22 cellular contexts compared by ENCODE assay signal in the genomic region with DNA sequence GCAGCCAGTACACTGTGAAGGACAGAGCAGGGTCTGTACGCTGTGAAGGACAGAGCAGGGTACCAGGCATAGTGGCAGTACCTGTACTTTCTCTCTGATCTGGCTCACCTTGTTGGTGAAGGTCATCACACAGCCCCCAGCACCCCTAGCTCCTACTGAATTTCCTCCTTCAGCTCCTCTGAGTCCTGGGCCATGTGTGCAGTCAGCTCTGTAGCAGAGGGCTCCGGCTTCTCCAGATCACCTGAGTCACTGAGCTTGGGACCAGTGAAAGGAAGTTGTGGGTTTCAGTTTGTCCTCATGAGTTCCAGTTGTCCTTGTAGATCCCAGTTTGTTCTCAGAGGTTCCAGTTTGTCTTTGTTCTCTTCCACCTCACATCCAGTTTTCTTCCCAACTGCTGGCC. TPM values are rescaled to one million over a fixed set of nuclear protein-coding genes. Genes with fewer than 3 reads are reported as not detected.
A peak's percentile ranks its signal among the peaks of the same experiment; 100 is the strongest.
DNase-seq lines count a peak whose midpoint lies in the region; ATAC-seq and TF ChIP-seq lines count a peak whose summit lies in the region.
"Had no signal": no experiment of that assay in that cellular context is flagged by ENCODE, and none has a peak within 500 bp of the region (broad histone marks: within the 10 kb centered on the region; RNA-seq: fewer than 3 reads in every experiment).

No MANE protein-coding gene starts in this region.

- H2AK5ac ChIP-seq in neuronal stem cell (ENCODE audit: low read depth, low read length), result no peak overlapping the region

- H2AFZ ChIP-seq in neuronal stem cell (ENCODE audit: low read length), result no peak overlapping the region

- DNase-seq in CD1c-positive myeloid dendritic cell (ENCODE audit: extremely low spot score) (peak; percentile 38), WTC11 (ENCODE audit: low spot score) (no peak), globus pallidus (ENCODE audit: low spot score) (peak; percentile 54), neuronal stem cell (ENCODE audit: low spot score) (no peak), NCI-H748 (lab: John Stamatoyannopoulos, UW; ENCODE audit: unreplicated experiment) (no peak), superior temporal gyrus (ENCODE audit: extremely low spot score) (no peak), NK-92 (lab: John Stamatoyannopoulos, UW; ENCODE audit: unreplicated experiment) (no peak)
- DNase-seq in stimulated activated naive CD8-positive, alpha-beta T cell treated with anti-CD3 and anti-CD28 coated beads, Interleukin-15, amount 100 ng/mL, for 72 hours, result no peak
- DNase-seq: activated CD8-positive, alpha-beta T cell treated with anti-CD3 and anti-CD28 coated beads for 36 hours; activated gamma-delta T cell; activated naive CD8-positive, alpha-beta T cell treated with anti-CD3 and anti-CD28 coated beads, Interleukin-2, amount 10 ng/mL, durations not matched to agents 7 days and 5 days; BE2C; DMS53; NCI-H1417; NCI-H2081; psoas muscle; stimulated activated naive CD8-positive, alpha-beta T cell treated with anti-CD3 and anti-CD28 coated beads, Interleukin-15, Interleukin-2, amounts not matched to agents 100 U/mL and 50 U/mL, for 24 hours; T-helper 17 cell; transverse colon had no signal

- H2BK5ac ChIP-seq in neuronal stem cell (ENCODE audit: low read length), result no peak overlapping the region

- no peak overlapping the region for H3K14ac ChIP-seq in neuronal stem cell (ENCODE audit: low read length)

- H3K36me3 Mint-ChIP-seq in WTC11, result no peaks in the 10 kb centered on the region

- H2BK12ac ChIP-seq in neuronal stem cell (ENCODE audit: low read length), result no peak overlapping the region

- POLR2A ChIA-PET in WTC11 (lab: Charles Lee), result interaction anchor here (1.0 to 1.6 kb wide), 3 partner anchors 39 to 45 kb away, joined by 3 to 4 read pairs (median 4); no protein-coding TSS in a partner anchor

- no peaks in the 10 kb centered on the region for H3K9me3 ChIP-seq in neuronal stem cell (replicated peaks in 1 of 2; ENCODE audit: control insufficient read depth in 2 of 2, insufficient read depth in 1 of 2, low read depth in 1 of 2, low read length in 2 of 2)
- H3K9me3 ChIP-seq: BE2C, psoas muscle, transverse colon had no signal

- H4K91ac ChIP-seq in neuronal stem cell (ENCODE audit: low read depth, low read length, poor library complexity), result no peak overlapping the region

- peak; percentile 39 for ATAC-seq in WTC11
- no peak for ATAC-seq in stimulated activated naive CD8-positive, alpha-beta T cell treated with anti-CD3 and anti-CD28 coated beads, Interleukin-15, amount 100 ng/mL, for 72 hours
- ATAC-seq: activated CD8-positive, alpha-beta T cell treated with anti-CD3 and anti-CD28 coated beads for 36 hours; psoas muscle; stimulated activated naive CD8-positive, alpha-beta T cell treated with anti-CD3 and anti-CD28 coated beads, Interleukin-15, Interleukin-2, amounts not matched to agents 100 U/mL and 50 U/mL, for 24 hours; T-helper 17 cell had no signal

- H3K9me3 Mint-ChIP-seq in WTC11, result no peaks in the 10 kb centered on the region
- H3K9me3 Mint-ChIP-seq in stimulated activated naive CD8-positive, alpha-beta T cell treated with anti-CD3 and anti-CD28 coated beads, Interleukin-15, amount 100 ng/mL, for 72 hours, result no peaks in the 10 kb centered on the region
- H3K9me3 Mint-ChIP-seq: activated CD8-positive, alpha-beta T cell treated with anti-CD3 and anti-CD28 coated beads for 36 hours; activated naive CD8-positive, alpha-beta T cell treated with anti-CD3 and anti-CD28 coated beads, Interleukin-2, amount 10 ng/mL, durations not matched to agents 7 days and 5 days had no signal

- no peak overlapping the region for H3K27ac ChIP-seq in neuronal stem cell (replicated peaks; ENCODE audit: low read length)
- H3K27ac ChIP-seq: psoas muscle, SK-N-MC, transverse colon had no signal

- no peak for TF ChIP-seq CTCF in WTC11 (IDR thresholded peaks at IDR 0.05)

- H3K23ac ChIP-seq in neuronal stem cell (ENCODE audit: low read depth, low read length, poor library complexity), result peak overlapping the region; percentile 29

- no peak overlapping the region for H3K9ac ChIP-seq in neuronal stem cell (ENCODE audit: low read depth, low read length, poor library complexity)

- H4K8ac ChIP-seq in neuronal stem cell (ENCODE audit: low read depth, low read length), result no peak overlapping the region

- no peak overlapping the region for H3K18ac ChIP-seq in neuronal stem cell (ENCODE audit: low read length)

- no CpG with 5 or more reads among the region's 2 CpGs for WGBS in neuronal stem cell (ENCODE audit: extremely low coverage in 2 of 2, insufficient read length in 2 of 2, insufficient replicate concordance in 1 of 2), 2 donors

- H3K4me3 Mint-ChIP-seq in WTC11, result no peak overlapping the region
- no peak overlapping the region for H3K4me3 Mint-ChIP-seq in stimulated activated naive CD8-positive, alpha-beta T cell treated with anti-CD3 and anti-CD28 coated beads, Interleukin-15, amount 100 ng/mL, for 72 hours
- H3K4me3 Mint-ChIP-seq: activated CD8-positive, alpha-beta T cell treated with anti-CD3 and anti-CD28 coated beads for 36 hours; activated naive CD8-positive, alpha-beta T cell treated with anti-CD3 and anti-CD28 coated beads, Interleukin-2, amount 10 ng/mL, durations not matched to agents 7 days and 5 days; T-helper 17 cell had no signal

- H3K4me1 ChIP-seq in neuronal stem cell (ENCODE audit: control insufficient read depth in 2 of 2, insufficient read depth in 1 of 2, low read depth in 1 of 2, low read length in 2 of 2), result peaks cover 8 to 30% of the 10 kb centered on the region in 2 donors
- H3K4me1 ChIP-seq: BE2C had no signal

- peak overlapping the region; percentile 84 for H3K27ac Mint-ChIP-seq in WTC11
- no peak overlapping the region for H3K27ac Mint-ChIP-seq in stimulated activated naive CD8-positive, alpha-beta T cell treated with anti-CD3 and anti-CD28 coated beads, Interleukin-15, amount 100 ng/mL, for 72 hours
- H3K27ac Mint-ChIP-seq: activated CD8-positive, alpha-beta T cell treated with anti-CD3 and anti-CD28 coated beads for 36 hours; activated naive CD8-positive, alpha-beta T cell treated with anti-CD3 and anti-CD28 coated beads, Interleukin-2, amount 10 ng/mL, durations not matched to agents 7 days and 5 days; T-helper 17 cell had no signal

- no peaks in the 10 kb centered on the region for H3K27me3 ChIP-seq in neuronal stem cell (ENCODE audit: control insufficient read depth in 3 of 3, insufficient read depth in 3 of 3, low read depth in 1 of 3, low read length in 3 of 3)
- H3K27me3 ChIP-seq: BE2C, transverse colon had no signal

- no peak overlapping the region for H3K4ac ChIP-seq in neuronal stem cell (ENCODE audit: low read length)

- H3K4me2 ChIP-seq in neuronal stem cell (ENCODE audit: insufficient read depth, low read length, poor library complexity, severe bottlenecking), result no peak overlapping the region

- H2BK120ac ChIP-seq in neuronal stem cell (ENCODE audit: low read depth, low read length), result no peak overlapping the region

- peaks cover 2% of the 10 kb centered on the region for H3K79me1 ChIP-seq in neuronal stem cell (ENCODE audit: low read depth, low read length)

- H3K36me3 ChIP-seq in neuronal stem cell (replicated peaks in 1 of 2; ENCODE audit: control insufficient read depth in 2 of 2, insufficient read depth in 2 of 2, low read length in 2 of 2), result peaks cover 6 to 35% of the 10 kb centered on the region in 2 donors
- H3K36me3 ChIP-seq: BE2C had no signal

- H2BK15ac ChIP-seq in neuronal stem cell (ENCODE audit: low read length), result no peak overlapping the region

- no peaks in the 10 kb centered on the region for H3K27me3 Mint-ChIP-seq in WTC11 (ENCODE audit: low read depth)
- no peaks in the 10 kb centered on the region for H3K27me3 Mint-ChIP-seq in stimulated activated naive CD8-positive, alpha-beta T cell treated with anti-CD3 and anti-CD28 coated beads, Interleukin-15, amount 100 ng/mL, for 72 hours
- H3K27me3 Mint-ChIP-seq: activated CD8-positive, alpha-beta T cell treated with anti-CD3 and anti-CD28 coated beads for 36 hours; activated naive CD8-positive, alpha-beta T cell treated with anti-CD3 and anti-CD28 coated beads, Interleukin-2, amount 10 ng/mL, durations not matched to agents 7 days and 5 days; T-helper 17 cell had no signal

- H3K4me3 ChIP-seq in neuronal stem cell (ENCODE audit: low read length in 2 of 2), result no peak overlapping the region
- H3K4me3 ChIP-seq: lung, psoas muscle, SK-N-MC, skin epidermis, transverse colon had no signal

- CTCF ChIA-PET in WTC11 (lab: Charles Lee), result interaction anchor here (0.5 to 7.0 kb wide), 12 partner anchors 9 to 269 kb away, joined by 3 to 168 read pairs (median 4); a partner anchor contains a TSS

- H3K4me1 Mint-ChIP-seq in WTC11, result peaks cover 43% of the 10 kb centered on the region
- H3K4me1 Mint-ChIP-seq in stimulated activated naive CD8-positive, alpha-beta T cell treated with anti-CD3 and anti-CD28 coated beads, Interleukin-15, amount 100 ng/mL, for 72 hours, result peaks cover 37% of the 10 kb centered on the region

TF ChIP-seq in WTC11, 78 proteins besides CTCF, POLR2A, EP300 and RAD21 (continues in another document):
- TF ChIP-seq FOXJ3 (CRISPR knock-in tag; IDR thresholded peaks at IDR 0.05; ENCODE audit: borderline replicate concordance), result no peak
- TF ChIP-seq, protein P1, sequence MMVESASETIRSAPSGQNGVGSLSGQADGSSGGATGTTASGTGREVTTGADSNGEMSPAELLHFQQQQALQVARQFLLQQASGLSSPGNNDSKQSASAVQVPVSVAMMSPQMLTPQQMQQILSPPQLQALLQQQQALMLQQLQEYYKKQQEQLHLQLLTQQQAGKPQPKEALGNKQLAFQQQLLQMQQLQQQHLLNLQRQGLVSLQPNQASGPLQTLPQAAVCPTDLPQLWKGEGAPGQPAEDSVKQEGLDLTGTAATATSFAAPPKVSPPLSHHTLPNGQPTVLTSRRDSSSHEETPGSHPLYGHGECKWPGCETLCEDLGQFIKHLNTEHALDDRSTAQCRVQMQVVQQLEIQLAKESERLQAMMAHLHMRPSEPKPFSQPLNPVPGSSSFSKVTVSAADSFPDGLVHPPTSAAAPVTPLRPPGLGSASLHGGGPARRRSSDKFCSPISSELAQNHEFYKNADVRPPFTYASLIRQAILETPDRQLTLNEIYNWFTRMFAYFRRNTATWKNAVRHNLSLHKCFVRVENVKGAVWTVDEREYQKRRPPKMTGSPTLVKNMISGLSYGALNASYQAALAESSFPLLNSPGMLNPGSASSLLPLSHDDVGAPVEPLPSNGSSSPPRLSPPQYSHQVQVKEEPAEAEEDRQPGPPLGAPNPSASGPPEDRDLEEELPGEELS (CRISPR knock-in tag; IDR thresholded peaks at IDR 0.05), result no peak
- TF ChIP-seq CREB1 (CRISPR knock-in tag; IDR thresholded peaks at IDR 0.05), result no peak
- no peak for TF ChIP-seq ZNF317 (CRISPR knock-in tag; IDR thresholded peaks at IDR 0.05; ENCODE audit: borderline replicate concordance, low read depth)
- no peak for TF ChIP-seq ZNF219 (CRISPR knock-in tag; IDR thresholded peaks at IDR 0.05; ENCODE audit: borderline replicate concordance)

RNA-seq across cellular contexts. Expression of a gene that starts 5.5 kb away (rescaled TPM):
- total RNA-seq in WTC11 (2021), result 17.3 to 18.3 TPM (median 17.8 TPM) in 3 replicates
- polyA plus RNA-seq in neuronal stem cell (2013, experiment 1 of 2), result 18.3 TPM
- 17.7 TPM for polyA plus RNA-seq in neuronal stem cell (2013, experiment 2 of 2)

RNA-seq across cellular contexts. Expression of a gene that starts 5.8 kb away (rescaled TPM):
- total RNA-seq in WTC11 (2021), result 3.8 to 4.5 TPM (median 4.3 TPM) in 3 replicates
- polyA plus RNA-seq in neuronal stem cell (2013, experiment 1 of 2), result 3.1 TPM
- polyA plus RNA-seq in neuronal stem cell (2013, experiment 2 of 2), result 3.2 TPM

RNA-seq across cellular contexts. Expression of a gene that starts 41.8 kb away (rescaled TPM):
- total RNA-seq in WTC11 (2021), result 9.3 to 18.9 TPM (median 9.7 TPM) in 3 replicates
- polyA plus RNA-seq in neuronal stem cell (2013, experiment 1 of 2), result 0.06 TPM
- 0.07 TPM for polyA plus RNA-seq in neuronal stem cell (2013, experiment 2 of 2)

Comparison
In these comparisons a context has a peak if more than half of its experiments do, and no peak if none do; other contexts are left out.
1. DNase-seq: peak in CD1c-positive myeloid dendritic cell (single experiment) and globus pallidus (single experiment); none in WTC11 (single experiment), neuronal stem cell (single experiment), NCI-H748 (single experiment), stimulated activated naive CD8-positive, alpha-beta T cell treated with anti-CD3 and anti-CD28 coated beads, Interleukin-15, amount 100 ng/mL, for 72 hours (0 of 2), superior temporal gyrus (single experiment) and NK-92 (single experiment).